Comparison of ENCODE assay signal across 11 cellular contexts in genomic region chr1:15937706-15938168, GRCh38. TPM values are rescaled to one million over a fixed set of nuclear protein-coding genes. Genes with fewer than 3 reads are reported as not detected.
A peak's percentile ranks its signal among the peaks of the same experiment; 100 is the strongest.
DNase-seq lines count a peak whose midpoint lies in the region; ATAC-seq and TF ChIP-seq lines count a peak whose summit lies in the region.
"Had no signal": no experiment of that assay in that cellular context is flagged by ENCODE, and none has a peak within 500 bp of the region (broad histone marks: within the 10 kb centered on the region; RNA-seq: fewer than 3 reads in every experiment).

No MANE protein-coding gene starts in this region.

- H3K4me3 Mint-ChIP-seq in activated CD4-positive, alpha-beta T cell treated with anti-CD3 and anti-CD28 coated beads, Interleukin-2, amount 10 ng/mL, durations not matched to agents 7 days and 5 days = no peak overlapping the region
- H3K4me3 Mint-ChIP-seq in T-helper 17 cell = no peak overlapping the region

- H3K27me3 ChIP-seq in gastroesophageal sphincter = no peaks in the 10 kb centered on the region

- no peak for TF ChIP-seq CTCF in gastroesophageal sphincter (IDR thresholded peaks at IDR 0.05)

- H3K36me3 ChIP-seq in gastroesophageal sphincter = peaks cover 0 to 100% of the 10 kb centered on the region in 2 donors

- peaks cover 0 to 30% (median 11%) of the 10 kb centered on the region in 3 donors for H3K4me1 ChIP-seq in gastroesophageal sphincter

- no peaks in the 10 kb centered on the region for H3K9me3 ChIP-seq in T-helper 17 cell (ENCODE audit: control insufficient read depth, low read length, poor library complexity, severe bottlenecking)
- H3K9me3 ChIP-seq in gastroesophageal sphincter = no peaks in the 10 kb centered on the region

- H3K27ac ChIP-seq in gastroesophageal sphincter (peak overlapping the region in 3 of 4 donors; percentile 27 to 72 (median 31)), substantia nigra (ENCODE audit: low read depth, low read length, poor library complexity, severe bottlenecking) (peak overlapping the region; percentile 74)
- H3K27ac ChIP-seq: KMS-11 had no signal

- ATAC-seq in T-helper 17 cell (no peak), gastroesophageal sphincter (no peak), GM18861 (IDR thresholded peaks at IDR 0.05; ENCODE audit: unreplicated experiment) (no peak)

- TF ChIP-seq POLR2A in gastroesophageal sphincter (IDR thresholded peaks at IDR 0.05) = no peak

- CTCF ChIA-PET in activated CD4-positive, alpha-beta T cell treated with anti-CD3 and anti-CD28 coated beads, Interleukin-2, amount 10 ng/mL, durations not matched to agents 7 days and 5 days (lab: Charles Lee) = interaction anchor here (0.6 to 2.1 kb wide), 4 partner anchors 12 to 422 kb away, joined by 3 to 4 read pairs (median 4); partner anchors contain the start of gene SLC25A34

- no peaks in the 10 kb centered on the region for H3K9me3 Mint-ChIP-seq in activated CD4-positive, alpha-beta T cell treated with anti-CD3 and anti-CD28 coated beads, Interleukin-2, amount 10 ng/mL, durations not matched to agents 7 days and 5 days

- no peaks in the 10 kb centered on the region for H3K27me3 Mint-ChIP-seq in activated CD4-positive, alpha-beta T cell treated with anti-CD3 and anti-CD28 coated beads, Interleukin-2, amount 10 ng/mL, durations not matched to agents 7 days and 5 days
- no peaks in the 10 kb centered on the region for H3K27me3 Mint-ChIP-seq in T-helper 17 cell

- H3K27ac Mint-ChIP-seq in activated CD4-positive, alpha-beta T cell treated with anti-CD3 and anti-CD28 coated beads, Interleukin-2, amount 10 ng/mL, durations not matched to agents 7 days and 5 days = peak overlapping the region; percentile 50
- H3K27ac Mint-ChIP-seq in T-helper 17 cell = peak overlapping the region; percentile 91

- no peak for DNase-seq in activated CD4-positive, alpha-beta T cell treated with anti-CD3 and anti-CD28 coated beads, Interleukin-2, amount 10 ng/mL, durations not matched to agents 7 days and 5 days
- DNase-seq in activated CD4-positive, alpha-beta T cell treated with anti-CD3 and anti-CD28 coated beads, Interleukin-2, amount 50 U/mL, for 4 hours = no peak
- DNase-seq in T-helper 17 cell (no peak), substantia nigra (lab: John Stamatoyannopoulos, UW) (no peak), AML-193 (lab: John Stamatoyannopoulos, UW) (no peak), NCI-H345 (lab: John Stamatoyannopoulos, UW) (no peak)
- DNase-seq: amniotic stem cell, retina had no signal

- peaks cover 66% of the 10 kb centered on the region for H3K36me3 Mint-ChIP-seq in activated CD4-positive, alpha-beta T cell treated with anti-CD3 and anti-CD28 coated beads, Interleukin-2, amount 10 ng/mL, durations not matched to agents 7 days and 5 days (ENCODE audit: low read depth)
- peaks cover 5% of the 10 kb centered on the region for H3K36me3 Mint-ChIP-seq in T-helper 17 cell (ENCODE audit: low read depth)

- POLR2A ChIA-PET in activated CD4-positive, alpha-beta T cell treated with anti-CD3 and anti-CD28 coated beads, Interleukin-2, amount 10 ng/mL, durations not matched to agents 7 days and 5 days (lab: Charles Lee) = no interaction called here

- no peak overlapping the region for H3K4me3 ChIP-seq in gastroesophageal sphincter

- no peak for TF ChIP-seq EP300 in gastroesophageal sphincter (IDR thresholded peaks at IDR 0.05)

- H3K4me1 Mint-ChIP-seq in activated CD4-positive, alpha-beta T cell treated with anti-CD3 and anti-CD28 coated beads, Interleukin-2, amount 10 ng/mL, durations not matched to agents 7 days and 5 days = no peaks in the 10 kb centered on the region
- peaks cover 8% of the 10 kb centered on the region for H3K4me1 Mint-ChIP-seq in T-helper 17 cell

- WGBS in gastroesophageal sphincter (ENCODE audit: low coverage in 1 of 2), 2 donors = no CpG with 5 or more reads among the region's 14 CpGs

RNA-seq across cellular contexts. Expression of gene ZBTB17, which starts 38.2 kb away (rescaled TPM):
- 10 to 100 TPM; 34.8 to 38.8 TPM for total RNA-seq in activated CD4-positive, alpha-beta T cell treated with anti-CD3 and anti-CD28 coated beads, Interleukin-2, amount 10 ng/mL, durations not matched to agents 7 days and 5 days
- total RNA-seq in T-helper 17 cell = 10 to 100 TPM; 71.7 to 99.0 TPM
- 10 to 100 TPM; 24.0 to 65.7 (median 29.0) TPM for total RNA-seq in gastroesophageal sphincter
